In the genomic region with DNA sequence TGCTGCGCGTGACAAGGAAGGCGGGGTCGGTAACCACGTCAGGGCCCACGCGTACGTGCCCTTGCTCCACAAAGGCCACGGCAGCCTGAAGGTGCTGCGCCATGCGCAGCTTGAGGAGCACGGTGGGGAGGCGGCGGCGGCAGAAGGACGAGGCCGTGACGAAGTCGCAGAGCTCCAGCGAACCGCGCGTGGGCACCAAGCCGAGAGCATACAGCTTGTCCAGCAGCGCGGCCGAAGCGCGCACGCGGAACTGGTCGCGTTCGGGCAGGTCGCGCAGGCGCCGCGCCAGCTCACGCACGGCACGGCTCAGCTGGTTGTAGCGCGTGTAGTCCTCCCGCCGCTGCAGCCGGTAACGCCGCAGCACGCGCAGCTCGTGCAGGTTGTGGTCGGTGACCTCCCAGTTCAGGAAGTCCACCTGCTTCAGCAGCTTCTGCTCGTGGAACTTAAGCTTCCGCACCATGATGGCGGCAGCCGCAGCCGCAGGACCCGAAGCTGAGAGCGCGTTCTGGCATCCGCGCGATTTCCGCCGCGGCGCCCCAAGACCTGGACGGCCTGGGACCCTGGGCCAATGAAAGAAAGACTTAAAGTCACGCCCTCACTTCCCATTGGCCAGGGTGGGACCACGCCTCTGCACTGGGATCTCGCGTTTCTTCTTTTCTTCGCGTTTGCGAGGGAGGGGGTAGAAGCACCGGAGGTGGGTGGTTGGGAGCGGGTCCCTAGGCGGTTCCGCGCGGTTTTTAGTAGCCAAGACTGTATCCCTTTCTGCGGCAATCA, we compare ENCODE assay signal across 8 cellular contexts. TPM values are rescaled to one million over a fixed set of nuclear protein-coding genes. Genes with fewer than 3 reads are reported as not detected.
DNase-seq lines count a peak whose midpoint lies in the region; TF ChIP-seq lines count a peak whose summit lies in the region.

A gene with protein sequence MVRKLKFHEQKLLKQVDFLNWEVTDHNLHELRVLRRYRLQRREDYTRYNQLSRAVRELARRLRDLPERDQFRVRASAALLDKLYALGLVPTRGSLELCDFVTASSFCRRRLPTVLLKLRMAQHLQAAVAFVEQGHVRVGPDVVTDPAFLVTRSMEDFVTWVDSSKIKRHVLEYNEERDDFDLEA (minus strand): TSS at position 516 of the 774 bp plus-strand sequence. CDS start 56 bp downstream, at position 460.

- TF ChIP-seq CTCF in MM.1S (IDR thresholded peaks at IDR 0.05; ENCODE audit: low read length) (no peak), neural cell (IDR thresholded peaks at IDR 0.05; ENCODE audit: poor library complexity, severe bottlenecking) (no peak), stomach (IDR thresholded peaks at IDR 0.05) (no peak)

- H3F3A ChIP-seq in MM.1S (ENCODE audit: insufficient read depth, low read length) (peaks cover 9% of the 10 kb centered on the region; the same call in 1 of the 2 replicates), neural cell (ENCODE audit: insufficient read depth, low read length, poor library complexity, severe bottlenecking) (no peaks in the 10 kb centered on the region)

- no peaks in the 10 kb centered on the region for H3K36me3 ChIP-seq in ES-I3 (ENCODE audit: insufficient read depth, low read length)
- peaks cover 19% of the 10 kb centered on the region for H3K36me3 ChIP-seq in HAP-1 (replicated peaks)
- no peaks in the 10 kb centered on the region for H3K36me3 ChIP-seq in MM.1S (replicated peaks; ENCODE audit: insufficient read depth, low read length)
- H3K36me3 ChIP-seq in neural cell (ENCODE audit: insufficient read depth, low read length): no peaks in the 10 kb centered on the region
- peaks cover 0 to 10% (median 0%) of the 10 kb centered on the region in 4 donors for H3K36me3 ChIP-seq in stomach

- TF ChIP-seq RAD21 in neural cell (conservative IDR thresholded peaks at IDR 0.05): no peak

- peak within 1 kb of the TSS; percentile 87 for H3K4me3 ChIP-seq in HAP-1
- peak within 1 kb of the TSS; percentile 94 for H3K4me3 ChIP-seq in MM.1S (ENCODE audit: low read length)
- H3K4me3 ChIP-seq in neural cell (ENCODE audit: low read length): peak within 1 kb of the TSS; percentile 84
- peak within 1 kb of the TSS; percentile 72 to 94 (median 85) for H3K4me3 ChIP-seq in stomach

- H3K27ac ChIP-seq in MM.1S (ENCODE audit: low read length) (peak within 1 kb of the TSS; percentile 69), neural cell (ENCODE audit: low read length) (peak within 1 kb of the TSS; percentile 88), stomach (peak within 1 kb of the TSS; percentile 92 to 95 (median 93))

- 0 to 1% (median 1%) methylated on average over 32 to 83 of the region's 83 CpGs for WGBS in stomach, 5 donors

- H3K9me3 ChIP-seq in ES-I3 (ENCODE audit: control insufficient read depth, insufficient read depth, low read length) (no peaks in the 10 kb centered on the region), HAP-1 (no peaks in the 10 kb centered on the region), MM.1S (replicated peaks; ENCODE audit: insufficient read depth, low read length) (no peaks in the 10 kb centered on the region), neural cell (ENCODE audit: low read length) (no peaks in the 10 kb centered on the region), stomach (no peaks in the 10 kb centered on the region)

- H3K9ac ChIP-seq in ES-I3 (ENCODE audit: low read depth, low read length) (peak within 1 kb of the TSS; percentile 59), MM.1S (ENCODE audit: low read length) (peak within 1 kb of the TSS; percentile 86), neural cell (ENCODE audit: low read length) (peak within 1 kb of the TSS; percentile 85)

- no peaks in the 10 kb centered on the region for H3K27me3 ChIP-seq in HAP-1 (ENCODE audit: low read depth)
- H3K27me3 ChIP-seq in MM.1S (replicated peaks; ENCODE audit: insufficient read depth, low read length): peaks cover 4% of the 10 kb centered on the region; the same call in 1 of the 2 replicates
- no peaks in the 10 kb centered on the region for H3K27me3 ChIP-seq in neural cell (ENCODE audit: insufficient read depth, low read depth, low read length)
- no peaks in the 10 kb centered on the region for H3K27me3 ChIP-seq in stomach

- H4K20me1 ChIP-seq in MM.1S (ENCODE audit: insufficient read depth, low read length) (no peaks in the 10 kb centered on the region), neural cell (ENCODE audit: insufficient read depth) (no peaks in the 10 kb centered on the region)

- in situ Hi-C loops in HAP-1 (cut with MboI; ENCODE audit: low sequenced_read_pairs): no loop called here

- H3K9me2 ChIP-seq in MM.1S (replicated peaks; ENCODE audit: insufficient read depth, low read length): no peaks in the 10 kb centered on the region
- H3K9me2 ChIP-seq in neural cell (ENCODE audit: insufficient read depth, low read length): no peaks in the 10 kb centered on the region

- peak within 1 kb of the TSS; percentile 77 for H3K4me2 ChIP-seq in MM.1S (ENCODE audit: low read depth, low read length)
- H3K4me2 ChIP-seq in neural cell (ENCODE audit: low read length): peak within 1 kb of the TSS; percentile 95

- peaks cover 10% of the 10 kb centered on the region; the same call in 1 of the 2 replicates for H3K4me1 ChIP-seq in ES-I3 (ENCODE audit: insufficient read depth, low read length)
- peaks cover 10% of the 10 kb centered on the region for H3K4me1 ChIP-seq in HAP-1
- H3K4me1 ChIP-seq in MM.1S (ENCODE audit: low read length): no peaks in the 10 kb centered on the region
- peaks cover 11 to 59% (median 49%) of the 10 kb centered on the region in 4 donors for H3K4me1 ChIP-seq in stomach

- peak; percentile 44 for TF ChIP-seq EP300 in neural cell (conservative IDR thresholded peaks at IDR 0.05; ENCODE audit: poor library complexity, severe bottlenecking)
- TF ChIP-seq EP300 in stomach (IDR thresholded peaks at IDR 0.05): no peak

- intact Hi-C loops in stomach (cut with DNase I; ENCODE audit: low total_unique reads): no loop called here

- DNase-seq in HAP-1 (ENCODE audit: low spot score in 2 of 2) (peak; percentile 100), MM.1S (peak; percentile 98), SIG-M5 (lab: John Stamatoyannopoulos, UW) (peak; percentile 75), activated gamma-delta T cell (lab: John Stamatoyannopoulos, UW) (peak; percentile 87), fibroblast of the conjunctiva (ENCODE audit: low read depth) (peak; percentile 93), stomach (peak; percentile 96)

- H2AFZ ChIP-seq in MM.1S (ENCODE audit: low read length) (peak within 1 kb of the TSS; percentile 63), neural cell (ENCODE audit: low read depth, low read length) (peak within 1 kb of the TSS; percentile 91)

- peak in 2 of 4 donors; percentile 87 to 92 for TF ChIP-seq POLR2A in stomach (IDR thresholded peaks at IDR 0.05)

- peaks cover 29% of the 10 kb centered on the region for H3K79me2 ChIP-seq in MM.1S (ENCODE audit: low read length)
- peaks cover 25% of the 10 kb centered on the region for H3K79me2 ChIP-seq in neural cell (replicated peaks; ENCODE audit: insufficient read depth, low read length)

TF ChIP-seq in neural cell, 6 proteins besides CTCF, POLR2A, EP300 and RAD21:
- TF ChIP-seq SMC3 (conservative IDR thresholded peaks at IDR 0.05; ENCODE audit: poor library complexity) (peak; percentile 34), POLR2AphosphoS5 (IDR thresholded peaks at IDR 0.05) (peak; percentile 88), TAF1 (IDR thresholded peaks at IDR 0.05; ENCODE audit: low read depth) (peak; percentile 90), EZH2 (IDR thresholded peaks at IDR 0.05; ENCODE audit: borderline replicate concordance, insufficient read depth, low read length, poor library complexity, severe bottlenecking) (no peak), MXI1 (conservative IDR thresholded peaks at IDR 0.05; ENCODE audit: poor library complexity, severe bottlenecking) (peak; percentile 98)
- TF ChIP-seq, protein P1, sequence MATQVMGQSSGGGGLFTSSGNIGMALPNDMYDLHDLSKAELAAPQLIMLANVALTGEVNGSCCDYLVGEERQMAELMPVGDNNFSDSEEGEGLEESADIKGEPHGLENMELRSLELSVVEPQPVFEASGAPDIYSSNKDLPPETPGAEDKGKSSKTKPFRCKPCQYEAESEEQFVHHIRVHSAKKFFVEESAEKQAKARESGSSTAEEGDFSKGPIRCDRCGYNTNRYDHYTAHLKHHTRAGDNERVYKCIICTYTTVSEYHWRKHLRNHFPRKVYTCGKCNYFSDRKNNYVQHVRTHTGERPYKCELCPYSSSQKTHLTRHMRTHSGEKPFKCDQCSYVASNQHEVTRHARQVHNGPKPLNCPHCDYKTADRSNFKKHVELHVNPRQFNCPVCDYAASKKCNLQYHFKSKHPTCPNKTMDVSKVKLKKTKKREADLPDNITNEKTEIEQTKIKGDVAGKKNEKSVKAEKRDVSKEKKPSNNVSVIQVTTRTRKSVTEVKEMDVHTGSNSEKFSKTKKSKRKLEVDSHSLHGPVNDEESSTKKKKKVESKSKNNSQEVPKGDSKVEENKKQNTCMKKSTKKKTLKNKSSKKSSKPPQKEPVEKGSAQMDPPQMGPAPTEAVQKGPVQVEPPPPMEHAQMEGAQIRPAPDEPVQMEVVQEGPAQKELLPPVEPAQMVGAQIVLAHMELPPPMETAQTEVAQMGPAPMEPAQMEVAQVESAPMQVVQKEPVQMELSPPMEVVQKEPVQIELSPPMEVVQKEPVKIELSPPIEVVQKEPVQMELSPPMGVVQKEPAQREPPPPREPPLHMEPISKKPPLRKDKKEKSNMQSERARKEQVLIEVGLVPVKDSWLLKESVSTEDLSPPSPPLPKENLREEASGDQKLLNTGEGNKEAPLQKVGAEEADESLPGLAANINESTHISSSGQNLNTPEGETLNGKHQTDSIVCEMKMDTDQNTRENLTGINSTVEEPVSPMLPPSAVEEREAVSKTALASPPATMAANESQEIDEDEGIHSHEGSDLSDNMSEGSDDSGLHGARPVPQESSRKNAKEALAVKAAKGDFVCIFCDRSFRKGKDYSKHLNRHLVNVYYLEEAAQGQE (IDR thresholded peaks at IDR 0.05; ENCODE audit: borderline replicate concordance): peak; percentile 94

RNA-seq across cellular contexts. Expression of the gene that starts here (rescaled TPM):
- polyA plus RNA-seq in neural cell (147 and 171 TPM in 2 replicates), stomach (10 to 100 TPM; 67.4 to 98.7 (median 80.7) TPM)
- polyA minus RNA-seq in neural cell: 64.1 and 64.5 TPM in 2 replicates
- 100 to 1,000 TPM in 2 of 5 donors, 10 to 100 TPM in 2, 1 to 10 TPM in 1; 3.5 to 137 (median 39.8) TPM for total RNA-seq in stomach

Comparison
In these comparisons a context has a peak if more than half of its experiments do, and no peak if none do; other contexts are left out.
1. Peak in every context shown above with its lines: DNase-seq, H3K4me3 ChIP-seq and H3K27ac ChIP-seq.